In the genomic region with DNA sequence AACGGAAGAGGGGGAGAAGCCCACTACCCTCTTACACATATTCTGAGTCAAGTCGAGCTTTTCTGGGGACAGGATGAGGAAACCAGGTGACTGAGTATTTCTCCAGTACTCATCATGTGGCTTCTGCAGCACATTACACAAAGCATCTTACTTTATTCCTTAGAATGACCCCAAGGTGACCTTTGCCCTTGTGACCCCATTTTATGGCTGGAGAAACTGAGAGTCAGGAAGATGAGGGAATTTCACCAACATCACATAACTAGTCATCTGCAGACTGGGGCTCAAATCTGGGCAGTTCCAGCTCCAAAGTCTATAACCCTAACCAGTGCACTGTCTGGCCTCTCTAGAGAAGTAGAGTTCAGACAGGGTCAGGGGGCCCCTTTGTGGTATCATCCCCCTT, we compare ENCODE assay signal across 19 cellular contexts.
"Had no signal": no experiment of that assay in that cellular context is flagged by ENCODE, and none has a peak within 500 bp of the region (broad histone marks: within the 10 kb centered on the region; RNA-seq: fewer than 3 reads in every experiment).

No MANE protein-coding gene starts in this region.

- H3K4me3 Mint-ChIP-seq: mesothelial cell of epicardium had no signal

- H3K27me3 ChIP-seq: foreskin keratinocyte, heart left ventricle, hepatocyte, left lung had no signal

- H3K9me3 ChIP-seq: esophagus muscularis mucosa, gastroesophageal sphincter, heart left ventricle, left lung, lower lobe of right lung, mucosa of descending colon had no signal

- H3K27ac Mint-ChIP-seq: mesothelial cell of epicardium had no signal

- ATAC-seq: foreskin keratinocyte, gastroesophageal sphincter, heart left ventricle, left lung, left ventricle myocardium superior, lower lobe of right lung, mucosa of descending colon had no signal

- H3K36me3 ChIP-seq: esophagus muscularis mucosa, gastroesophageal sphincter, heart left ventricle, left lung, lower lobe of right lung had no signal

- H3K36me3 Mint-ChIP-seq: mesothelial cell of epicardium had no signal

- H3K4me3 ChIP-seq: coronary artery, dorsolateral prefrontal cortex, esophagus muscularis mucosa, gastroesophageal sphincter, heart left ventricle, hepatocyte, left lung, lower lobe of right lung, mucosa of descending colon had no signal

- H3K4me1 ChIP-seq: esophagus muscularis mucosa, foreskin keratinocyte, gastroesophageal sphincter, heart left ventricle, lower lobe of right lung had no signal

- DNase-seq: dermis blood vessel endothelial cell; dorsolateral prefrontal cortex; effector CD4-positive, alpha-beta T cell; effector memory CD4-positive, alpha-beta T cell; foreskin keratinocyte; heart left ventricle; hypothalamus; kidney; kidney glomerular epithelial cell; left lung; left ventricle myocardium superior; lower lobe of right lung; mesenchymal stem cell; mucosa of descending colon had no signal

- H3K9me3 Mint-ChIP-seq: mesothelial cell of epicardium had no signal

- H3K27ac ChIP-seq: coronary artery, dorsolateral prefrontal cortex, esophagus muscularis mucosa, foreskin keratinocyte, gastroesophageal sphincter, heart left ventricle, hepatocyte, left lung, lower lobe of right lung had no signal
